40 cellular contexts compared by ENCODE assay signal in the genomic region with DNA sequence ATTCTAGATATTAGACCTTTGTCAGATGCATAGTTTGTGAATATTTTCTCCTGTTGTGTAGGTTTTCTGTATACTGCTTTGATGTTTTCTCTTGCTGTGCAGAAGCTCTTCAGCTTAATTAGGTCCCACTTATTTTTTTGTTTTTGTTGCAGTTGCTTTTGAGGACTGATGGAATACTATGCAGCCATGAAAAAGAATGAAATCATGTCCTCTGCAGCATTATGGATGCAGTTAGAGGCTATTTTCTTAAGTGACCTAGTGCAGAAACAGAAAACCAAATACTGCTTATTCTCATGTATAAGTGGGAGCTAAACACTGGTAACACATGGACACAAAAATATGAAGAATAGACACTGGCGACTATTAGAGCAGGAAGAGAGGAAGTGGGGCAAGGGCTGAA.
"Had no signal": no experiment of that assay in that cellular context is flagged by ENCODE, and none has a peak within 500 bp of the region (broad histone marks: within the 10 kb centered on the region; RNA-seq: fewer than 3 reads in every experiment).

No MANE protein-coding gene starts in this region.

- H3K9me3 ChIP-seq: adrenal gland, ascending aorta, body of pancreas had no signal

- H3K4me1 Mint-ChIP-seq: activated naive CD4-positive, alpha-beta T cell treated with anti-CD3 and anti-CD28 coated beads, Interleukin-2, amount 10 ng/mL, durations not matched to agents 7 days and 5 days; activated naive CD4-positive, alpha-beta T cell treated with anti-CD3 and anti-CD28 coated beads, Interleukin-2, amount 50 U/mL, for 24 hours; activated naive CD8-positive, alpha-beta T cell treated with anti-CD3 and anti-CD28 coated beads for 36 hours; activated naive CD8-positive, alpha-beta T cell treated with anti-CD3 and anti-CD28 coated beads, Interleukin-2, amount 10 ng/mL, durations not matched to agents 7 days and 5 days; activated naive CD8-positive, alpha-beta T cell treated with anti-CD3 and anti-CD28 coated beads, Interleukin-2, amount 50 U/mL, for 24 hours; activated T-helper 17 cell treated with anti-CD3 and anti-CD28 coated beads, Interleukin-2, amount 50 U/mL, for 72 hours; brain; central memory CD8-positive, alpha-beta T cell had no signal

- H3K36me3 Mint-ChIP-seq: activated naive CD4-positive, alpha-beta T cell treated with anti-CD3 and anti-CD28 coated beads, Interleukin-2, amount 10 ng/mL, durations not matched to agents 7 days and 5 days; activated naive CD4-positive, alpha-beta T cell treated with anti-CD3 and anti-CD28 coated beads, Interleukin-2, amount 50 U/mL, for 24 hours; activated naive CD4-positive, alpha-beta T cell treated with anti-CD3 and anti-CD28 coated beads, Interleukin-2, amount 50 U/mL, for 72 hours; activated naive CD8-positive, alpha-beta T cell; activated naive CD8-positive, alpha-beta T cell treated with anti-CD3 and anti-CD28 coated beads for 36 hours; activated naive CD8-positive, alpha-beta T cell treated with anti-CD3 and anti-CD28 coated beads, Interleukin-2, amount 10 ng/mL, durations not matched to agents 7 days and 5 days; brain had no signal

- H3K4me3 Mint-ChIP-seq: activated naive CD4-positive, alpha-beta T cell treated with anti-CD3 and anti-CD28 coated beads for 36 hours; activated naive CD4-positive, alpha-beta T cell treated with anti-CD3 and anti-CD28 coated beads, Interleukin-2, amount 10 ng/mL, durations not matched to agents 7 days and 5 days; activated naive CD4-positive, alpha-beta T cell treated with anti-CD3 and anti-CD28 coated beads, Interleukin-2, amount 50 U/mL, for 24 hours; activated naive CD8-positive, alpha-beta T cell; activated naive CD8-positive, alpha-beta T cell treated with anti-CD3 and anti-CD28 coated beads for 36 hours; activated naive CD8-positive, alpha-beta T cell treated with anti-CD3 and anti-CD28 coated beads, Interleukin-2, amount 10 ng/mL, durations not matched to agents 7 days and 5 days; activated naive CD8-positive, alpha-beta T cell treated with anti-CD3 and anti-CD28 coated beads, Interleukin-2, amount 50 U/mL, for 24 hours; activated T-cell treated with anti-CD3 and anti-CD28 coated beads, Interleukin-2, amount 50 U/mL, for 24 hours; activated T-cell treated with anti-CD3 and anti-CD28 coated beads, Interleukin-2, amount 50 U/mL, for 4 hours; activated T-cell treated with anti-CD3 and anti-CD28 coated beads, Interleukin-2, amount 50 U/mL, for 72 hours; activated T-helper 1 cell treated with anti-CD3 and anti-CD28 coated beads, Interleukin-12 subunit alpha, Interleukin-12 subunit beta, Interleukin-2, Interleukin-4 antibody, amounts not matched to agents 30 ng/mL and 10 ng/mL and 1 ng/mL, durations not matched to agents 14 hours and 24 hours and 36 hours; activated T-helper 17 cell treated with anti-CD3 and anti-CD28 coated beads, Interleukin-2, amount 50 U/mL, for 72 hours; brain; central memory CD8-positive, alpha-beta T cell had no signal

- H3K4me3 ChIP-seq: adrenal gland, ascending aorta, body of pancreas, breast epithelium, cardiac muscle cell had no signal

- H3K27me3 Mint-ChIP-seq: activated naive CD4-positive, alpha-beta T cell treated with anti-CD3 and anti-CD28 coated beads, Interleukin-2, amount 10 ng/mL, durations not matched to agents 7 days and 5 days; activated naive CD4-positive, alpha-beta T cell treated with anti-CD3 and anti-CD28 coated beads, Interleukin-2, amount 50 U/mL, for 24 hours; activated naive CD8-positive, alpha-beta T cell; activated naive CD8-positive, alpha-beta T cell treated with anti-CD3 and anti-CD28 coated beads for 36 hours; activated naive CD8-positive, alpha-beta T cell treated with anti-CD3 and anti-CD28 coated beads, Interleukin-2, amount 10 ng/mL, durations not matched to agents 7 days and 5 days; activated T-cell treated with anti-CD3 and anti-CD28 coated beads, Interleukin-2, amount 50 U/mL, for 24 hours; central memory CD8-positive, alpha-beta T cell had no signal

- DNase-seq: activated effector memory CD4-positive, alpha-beta T cell treated with anti-CD3 and anti-CD28 coated beads, Interleukin-2, amount 50 U/mL, for 16 hours; activated effector memory CD4-positive, alpha-beta T cell treated with Interleukin-2 at 50 U/mL for 16 hours; activated gamma-delta T cell; activated gamma-delta T cell treated with Interleukin-2 at 50 U/mL for 16 hours; activated naive CD4-positive, alpha-beta T cell; activated naive CD4-positive, alpha-beta T cell treated with anti-CD3 and anti-CD28 coated beads for 36 hours; activated naive CD4-positive, alpha-beta T cell treated with anti-CD3 and anti-CD28 coated beads, Interleukin-2, amount 10 ng/mL, durations not matched to agents 7 days and 5 days; activated naive CD4-positive, alpha-beta T cell treated with anti-CD3 and anti-CD28 coated beads, Interleukin-2, amount 50 U/mL, for 16 hours; activated naive CD4-positive, alpha-beta T cell treated with Interleukin-2 at 50 U/mL for 16 hours; activated naive CD8-positive, alpha-beta T cell treated with anti-CD3 and anti-CD28 coated beads for 36 hours; activated naive CD8-positive, alpha-beta T cell treated with anti-CD3 and anti-CD28 coated beads, Interleukin-2, amount 10 ng/mL, durations not matched to agents 7 days and 5 days; activated naive CD8-positive, alpha-beta T cell treated with anti-CD3 and anti-CD28 coated beads, Interleukin-2, amount 50 U/mL, for 24 hours; activated T-cell treated with anti-CD3 and anti-CD28 coated beads, Interleukin-2, amount 50 U/mL, for 1 hour; activated T-cell treated with anti-CD3 and anti-CD28 coated beads, Interleukin-2, amount 50 U/mL, for 24 hours; activated T-cell treated with anti-CD3 and anti-CD28 coated beads, Interleukin-2, amount 50 U/mL, for 4 hours; activated T-cell treated with anti-CD3 and anti-CD28 coated beads, Interleukin-2, amount 50 U/mL, for 48 hours; activated T-cell treated with anti-CD3 and anti-CD28 coated beads, Interleukin-2, amount 50 U/mL, for 72 hours; adrenal gland; amniotic stem cell; anterior cingulate cortex; aorta; body of pancreas; brain microvascular endothelial cell; caudate nucleus; central memory CD4-positive, alpha-beta T cell; cerebellar nuclear complex had no signal

- H3K27ac ChIP-seq: adrenal gland, ascending aorta, body of pancreas, brain microvascular endothelial cell, breast epithelium, cardiac muscle cell had no signal

- H3K27me3 ChIP-seq: adrenal gland, ascending aorta, body of pancreas, brain microvascular endothelial cell, breast epithelium, cardiac muscle cell had no signal

- H3K9me3 Mint-ChIP-seq: activated naive CD8-positive, alpha-beta T cell treated with anti-CD3 and anti-CD28 coated beads for 36 hours; activated naive CD8-positive, alpha-beta T cell treated with anti-CD3 and anti-CD28 coated beads, Interleukin-2, amount 10 ng/mL, durations not matched to agents 7 days and 5 days; activated T-cell treated with anti-CD3 and anti-CD28 coated beads, Interleukin-2, amount 50 U/mL, for 24 hours; activated T-helper 17 cell treated with anti-CD3 and anti-CD28 coated beads, Interleukin-2, amount 50 U/mL, for 72 hours; activated T-helper 2 cell treated with anti-CD3 and anti-CD28 coated beads, Interferon-gamma antibody, Interleukin-2, Interleukin-4, amounts not matched to agents 10 μg/mL and 5 μg/mL and 100 μg/mL, durations not matched to agents 14 hours and 24 hours and 36 hours; central memory CD8-positive, alpha-beta T cell had no signal

- FAIRE-seq: astrocyte, bronchial epithelial cell, colon had no signal

- H3K36me3 ChIP-seq: adrenal gland, ascending aorta, brain microvascular endothelial cell, breast epithelium, cardiac muscle cell had no signal

- H3K27ac Mint-ChIP-seq: activated naive CD4-positive, alpha-beta T cell treated with anti-CD3 and anti-CD28 coated beads for 36 hours; activated naive CD4-positive, alpha-beta T cell treated with anti-CD3 and anti-CD28 coated beads, Interleukin-2, amount 10 ng/mL, durations not matched to agents 7 days and 5 days; activated naive CD4-positive, alpha-beta T cell treated with anti-CD3 and anti-CD28 coated beads, Interleukin-2, amount 50 U/mL, for 24 hours; activated naive CD4-positive, alpha-beta T cell treated with anti-CD3 and anti-CD28 coated beads, Interleukin-2, amount 50 U/mL, for 72 hours; activated naive CD8-positive, alpha-beta T cell; activated naive CD8-positive, alpha-beta T cell treated with anti-CD3 and anti-CD28 coated beads for 36 hours; activated naive CD8-positive, alpha-beta T cell treated with anti-CD3 and anti-CD28 coated beads, Interleukin-2, amount 10 ng/mL, durations not matched to agents 7 days and 5 days; activated naive CD8-positive, alpha-beta T cell treated with anti-CD3 and anti-CD28 coated beads, Interleukin-2, amount 50 U/mL, for 24 hours; activated T-cell treated with anti-CD3 and anti-CD28 coated beads, Interleukin-2, amount 50 U/mL, for 24 hours; activated T-cell treated with anti-CD3 and anti-CD28 coated beads, Interleukin-2, amount 50 U/mL, for 72 hours; activated T-helper 1 cell treated with anti-CD3 and anti-CD28 coated beads, Interleukin-12 subunit alpha, Interleukin-12 subunit beta, Interleukin-2, Interleukin-4 antibody, amounts not matched to agents 30 ng/mL and 10 ng/mL and 1 ng/mL, durations not matched to agents 14 hours and 24 hours and 36 hours; activated T-helper 17 cell treated with anti-CD3 and anti-CD28 coated beads, Interleukin-2, amount 50 U/mL, for 72 hours; activated T-helper 2 cell treated with anti-CD3 and anti-CD28 coated beads, Interferon-gamma antibody, Interleukin-2, Interleukin-4, amounts not matched to agents 10 μg/mL and 5 μg/mL and 100 μg/mL, durations not matched to agents 14 hours and 24 hours and 36 hours; brain had no signal

- H3K4me1 ChIP-seq: adrenal gland, ascending aorta, body of pancreas, breast epithelium had no signal

- ATAC-seq: activated naive CD4-positive, alpha-beta T cell treated with anti-CD3 and anti-CD28 coated beads, Interleukin-2, amount 50 U/mL, for 72 hours; activated naive CD8-positive, alpha-beta T cell treated with anti-CD3 and anti-CD28 coated beads, Interleukin-2, amount 50 U/mL, for 24 hours; activated T-cell treated with anti-CD3 and anti-CD28 coated beads, Interleukin-2, amount 50 U/mL, for 4 hours; activated T-cell treated with anti-CD3 and anti-CD28 coated beads, Interleukin-2, amount 50 U/mL, for 72 hours; activated T-helper 17 cell treated with anti-CD3 and anti-CD28 coated beads, Interleukin-2, amount 50 U/mL, for 72 hours; body of pancreas had no signal
